Comparison of ENCODE assay signal across 15 cellular contexts in genomic region chr20:38315290-38315966, GRCh38. TPM values are rescaled to one million over a fixed set of nuclear protein-coding genes. Genes with fewer than 3 reads are reported as not detected.
DNase-seq lines count a peak whose midpoint lies in the region; ATAC-seq, FAIRE-seq and TF ChIP-seq lines count a peak whose summit lies in the region.
"Had no signal": no experiment of that assay in that cellular context is flagged by ENCODE, and none has a peak within 500 bp of the region (broad histone marks: within the 10 kb centered on the region; RNA-seq: fewer than 3 reads in every experiment).

No MANE protein-coding gene starts in this region.

- no peak overlapping the region for H3K4me2 ChIP-seq in A549
- H3K4me2 ChIP-seq in SK-N-SH, result no peak overlapping the region
- no peak overlapping the region for H3K4me2 ChIP-seq in smooth muscle cell

- peak in 1 of 2 experiments; percentile 14 for DNase-seq in A549 (ENCODE audit: low read depth in 1 of 2, low spot score in 1 of 2)
- DNase-seq in GM03348 (ENCODE audit: low spot score), result peak; percentile 28
- DNase-seq in SK-N-SH, result peak; percentile 32
- no peak for DNase-seq in foreskin keratinocyte
- no peak for DNase-seq in ascending aorta (ENCODE audit: low spot score in 2 of 2)
- DNase-seq in smooth muscle cell (lab: John Stamatoyannopoulos, UW; ENCODE audit: unreplicated experiment), result no peak
- DNase-seq: activated CD8-positive, alpha-beta memory T cell treated with anti-CD3 and anti-CD28 coated beads, Interleukin-2, amount 50 U/mL, for 48 hours had no signal

- H3K27ac ChIP-seq in A549 (no peak overlapping the region), SK-N-SH (ENCODE audit: low read depth in 2 of 2, low read length in 1 of 2) (no peak overlapping the region), foreskin keratinocyte (no peak overlapping the region), ascending aorta (no peak overlapping the region), smooth muscle cell (ENCODE audit: low read depth) (no peak overlapping the region)
- H3K27ac ChIP-seq: parathyroid adenoma, suprapubic skin had no signal

- H3K79me2 ChIP-seq in SK-N-SH (ENCODE audit: insufficient read depth), result no peaks in the 10 kb centered on the region
- no peaks in the 10 kb centered on the region for H3K79me2 ChIP-seq in smooth muscle cell (ENCODE audit: low read depth)
- H3K79me2 ChIP-seq: parathyroid adenoma had no signal

- no peaks in the 10 kb centered on the region for H4K20me1 ChIP-seq in SK-N-SH (ENCODE audit: insufficient read depth)
- no peaks in the 10 kb centered on the region for H4K20me1 ChIP-seq in smooth muscle cell (ENCODE audit: low read depth)

- H3K9me3 ChIP-seq in A549, result no peaks in the 10 kb centered on the region
- H3K9me3 ChIP-seq in SK-N-SH, result no peaks in the 10 kb centered on the region
- no peaks in the 10 kb centered on the region for H3K9me3 ChIP-seq in ascending aorta
- H3K9me3 ChIP-seq in smooth muscle cell (replicated peaks; ENCODE audit: low read depth), result no peaks in the 10 kb centered on the region
- H3K9me3 ChIP-seq: suprapubic skin had no signal

- H2AFZ ChIP-seq in SK-N-SH (ENCODE audit: low read depth) (no peak overlapping the region), smooth muscle cell (ENCODE audit: low read depth) (no peak overlapping the region)
- H2AFZ ChIP-seq: parathyroid adenoma had no signal

- TF ChIP-seq RAD21 in A549 (conservative IDR thresholded peaks at IDR 0.05 in 1 of 2, IDR thresholded peaks at IDR 0.05 in 1 of 2), result peak in 1 of 2 experiments; percentile 25; a peak in 1 of 5 replicates
- TF ChIP-seq RAD21 in SK-N-SH (IDR thresholded peaks at IDR 0.05; ENCODE audit: low read length), result peak; percentile 50

- H3K36me3 ChIP-seq in SK-N-SH (replicated peaks in 1 of 2; ENCODE audit: control insufficient read depth in 1 of 2, insufficient read depth in 2 of 2, low read length in 1 of 2), result no peaks in the 10 kb centered on the region
- H3K36me3 ChIP-seq in ascending aorta, result no peaks in the 10 kb centered on the region
- no peaks in the 10 kb centered on the region for H3K36me3 ChIP-seq in smooth muscle cell (ENCODE audit: low read depth)
- H3K36me3 ChIP-seq: suprapubic skin had no signal

- POLR2A ChIA-PET in A549 (lab: Yijun Ruan, JAX), result no interaction called here
- POLR2A ChIA-PET in SK-N-SH (lab: Yijun Ruan, JAX), result no interaction called here

- TF ChIP-seq EP300 in A549 (IDR thresholded peaks at IDR 0.05) (no peak), SK-N-SH (IDR thresholded peaks at IDR 0.05; ENCODE audit: borderline replicate concordance in 1 of 2, low read depth in 1 of 2, low read length in 1 of 2) (no peak)

- 49% methylated on average over 5 of the region's 5 CpGs for WGBS in A549 (ENCODE audit: missing lambda C conversion rate)
- 56% methylated on average over 5 of the region's 5 CpGs for WGBS in SK-N-SH (ENCODE audit: low lambda C conversion rate)
- WGBS in smooth muscle cell (ENCODE audit: low lambda C conversion rate), result 83% methylated on average over 5 of the region's 5 CpGs

- H3F3A ChIP-seq in SK-N-SH (replicated peaks; ENCODE audit: insufficient read depth) (no peaks in the 10 kb centered on the region), smooth muscle cell (ENCODE audit: low read depth) (no peaks in the 10 kb centered on the region)

- FAIRE-seq in A549 (lab: Jason Lieb, UNC), result no peak
- FAIRE-seq: astrocyte, TTC549 had no signal

- ATAC-seq in A549 (peak; percentile 37 to 63; a peak in 3 of 6 replicates), foreskin keratinocyte (no peak), HG03442 (IDR thresholded peaks at IDR 0.05; ENCODE audit: unreplicated experiment) (no peak), HG02571 (IDR thresholded peaks at IDR 0.05; ENCODE audit: unreplicated experiment) (no peak)
- ATAC-seq: HCT116 had no signal

- intact Hi-C loops in ascending aorta (cut with DNase I), result no loop called here

- CTCF ChIA-PET in A549 (lab: Yijun Ruan, JAX) (interaction anchor here (0.5 to 1.7 kb wide), 3 partner anchors 286 to 751 kb away, joined by 3 to 8 read pairs (median 3); no protein-coding TSS in a partner anchor), SK-N-SH (lab: Yijun Ruan, JAX) (interaction anchor here (0.7 to 1.4 kb wide), 4 partner anchors 10 to 751 kb away, joined by 3 to 5 read pairs (median 3); no protein-coding TSS in a partner anchor)

- H3K9ac ChIP-seq in SK-N-SH (no peak overlapping the region), smooth muscle cell (ENCODE audit: low read depth) (no peak overlapping the region)
- H3K9ac ChIP-seq: parathyroid adenoma had no signal

- H3K9me2 ChIP-seq in SK-N-SH, result no peaks in the 10 kb centered on the region

- H3K4me1 ChIP-seq in A549 (no peaks in the 10 kb centered on the region), SK-N-SH (ENCODE audit: control insufficient read depth in 1 of 2, insufficient read depth in 2 of 2, low read depth in 1 of 2, low read length in 1 of 2) (no peaks in the 10 kb centered on the region), foreskin keratinocyte (no peaks in the 10 kb centered on the region), ascending aorta (no peaks in the 10 kb centered on the region), smooth muscle cell (ENCODE audit: low read depth) (no peaks in the 10 kb centered on the region)
- H3K4me1 ChIP-seq: parathyroid adenoma, suprapubic skin had no signal

- no peak overlapping the region for H3K4me3 ChIP-seq in A549
- no peak overlapping the region for H3K4me3 ChIP-seq in SK-N-SH (ENCODE audit: low read depth in 2 of 2, low read length in 1 of 2)
- no peak overlapping the region for H3K4me3 ChIP-seq in ascending aorta
- no peak overlapping the region for H3K4me3 ChIP-seq in smooth muscle cell
- H3K4me3 ChIP-seq: suprapubic skin had no signal

- H3K27me3 ChIP-seq in SK-N-SH (ENCODE audit: insufficient read depth), result no peaks in the 10 kb centered on the region; the same call in 1 of the 2 replicates
- peaks cover 54% of the 10 kb centered on the region for H3K27me3 ChIP-seq in foreskin keratinocyte
- H3K27me3 ChIP-seq in ascending aorta, result no peaks in the 10 kb centered on the region
- peaks cover 18% of the 10 kb centered on the region for H3K27me3 ChIP-seq in smooth muscle cell (ENCODE audit: low read depth)

- TF ChIP-seq POLR2A in A549 (IDR thresholded peaks at IDR 0.05; ENCODE audit: low read length), result no peak

- TF ChIP-seq CTCF in A549 (IDR thresholded peaks at IDR 0.05) (no peak; the same call in 2 of the 3 replicates), SK-N-SH (IDR thresholded peaks at IDR 0.05) (peak; percentile 28; the same call in 1 of the 2 replicates), foreskin keratinocyte (conservative IDR thresholded peaks at IDR 0.05) (peak; percentile 32), ascending aorta (IDR thresholded peaks at IDR 0.05) (peak in 1 of 3 experiments; percentile 22), smooth muscle cell (IDR thresholded peaks at IDR 0.05; ENCODE audit: borderline replicate concordance, insufficient read depth, poor library complexity, severe bottlenecking) (no peak)

TF ChIP-seq in A549, 52 proteins besides CTCF, POLR2A, EP300 and RAD21:
- no peak for TF ChIP-seq TP53 (CRISPR knock-in tag; IDR thresholded peaks at IDR 0.05)

RNA-seq across cellular contexts. Expression of gene BPI, which starts 11.5 kb away (rescaled TPM):
- polyA plus RNA-seq in A549 (2011; rRNA removed) (not detected in 2 replicates), A549 (2017; fragmentation: RNase III; extraction: RNeasy Plus Mini Kit Qiagen cat#74134 plus additional on column Dnase treatment) (not detected in 3 replicates), SK-N-SH (2012; rRNA removed) (not detected in 2 replicates), foreskin keratinocyte (not detected in 2 replicates), smooth muscle cell (not detected in 2 replicates)
- polyA plus RNA-seq in A549 (2012; cell fraction: cytosol; rRNA removed), result not detected in 2 replicates
- not detected in 2 replicates for polyA plus RNA-seq in A549 (2012; cell fraction: nucleus; rRNA removed)
- polyA minus RNA-seq in A549 (2011; rRNA and poly(A)+ RNA removed), result not detected in 2 replicates
- not detected in 2 replicates for polyA plus RNA-seq in SK-N-SH (2012; cell fraction: cytosol; rRNA removed)
- polyA plus RNA-seq in SK-N-SH (2012; cell fraction: nucleus; rRNA removed), result 0.02 TPM in 1 of 2 replicates, not detected in the other
- total RNA-seq in foreskin keratinocyte (not detected in 2 replicates), ascending aorta (not detected), smooth muscle cell (not detected in 2 replicates)
- total RNA-seq: astrocyte, lower leg skin, suprapubic skin had no signal

RNA-seq across cellular contexts. Expression of gene LBP, which starts 30.9 kb away (rescaled TPM):
- polyA plus RNA-seq in A549 (2011; rRNA removed), result 2.2 and 3.5 TPM in 2 replicates
- polyA plus RNA-seq in A549 (2012; cell fraction: cytosol; rRNA removed), result 0.25 and 0.34 TPM in 2 replicates
- polyA plus RNA-seq in A549 (2012; cell fraction: nucleus; rRNA removed), result 0.13 and 0.34 TPM in 2 replicates
- polyA plus RNA-seq in A549 (2017; fragmentation: RNase III; extraction: RNeasy Plus Mini Kit Qiagen cat#74134 plus additional on column Dnase treatment), result 0.62 to 1.3 TPM (median 1.0 TPM) in 3 replicates
- polyA minus RNA-seq in A549 (2011; rRNA and poly(A)+ RNA removed), result 1.5 and 1.7 TPM in 2 replicates
- 0.03 and 0.05 TPM in 2 replicates for polyA plus RNA-seq in SK-N-SH (2012; rRNA removed)
- polyA plus RNA-seq in SK-N-SH (2012; cell fraction: cytosol; rRNA removed), result 0.03 and 0.04 TPM in 2 replicates
- polyA plus RNA-seq in SK-N-SH (2012; cell fraction: nucleus; rRNA removed), result not detected in 2 replicates
- total RNA-seq in foreskin keratinocyte, result not detected in 2 replicates
- not detected in 2 replicates for polyA plus RNA-seq in foreskin keratinocyte
- total RNA-seq in ascending aorta, result 18.8 TPM
- not detected in 2 replicates for total RNA-seq in smooth muscle cell
- not detected in 2 replicates for polyA plus RNA-seq in smooth muscle cell
- total RNA-seq: astrocyte had no signal

RNA-seq across cellular contexts. Expression of gene KIAA1755, which starts 54.9 kb away (rescaled TPM):
- 0.04 and 0.05 TPM in 2 replicates for polyA plus RNA-seq in A549 (2011; rRNA removed)
- polyA plus RNA-seq in A549 (2012; cell fraction: cytosol; rRNA removed), result 0.07 and 0.10 TPM in 2 replicates
- polyA plus RNA-seq in A549 (2012; cell fraction: nucleus; rRNA removed), result 0.28 and 0.33 TPM in 2 replicates
- 0.13 to 0.25 TPM (median 0.21 TPM) in 3 replicates for polyA plus RNA-seq in A549 (2017; fragmentation: RNase III; extraction: RNeasy Plus Mini Kit Qiagen cat#74134 plus additional on column Dnase treatment)
- 0.17 and 0.24 TPM in 2 replicates for polyA minus RNA-seq in A549 (2011; rRNA and poly(A)+ RNA removed)
- 0.44 and 0.54 TPM in 2 replicates for polyA plus RNA-seq in SK-N-SH (2012; rRNA removed)
- 0.26 and 0.41 TPM in 2 replicates for polyA plus RNA-seq in SK-N-SH (2012; cell fraction: cytosol; rRNA removed)
- 1.5 TPM in 2 replicates for polyA plus RNA-seq in SK-N-SH (2012; cell fraction: nucleus; rRNA removed)
- 0.07 and 0.10 TPM in 2 replicates for total RNA-seq in foreskin keratinocyte
- polyA plus RNA-seq in foreskin keratinocyte, result 0.04 and 0.06 TPM in 2 replicates
- 15.2 TPM for total RNA-seq in ascending aorta
- 0.09 TPM in 1 of 2 replicates, not detected in the other for total RNA-seq in smooth muscle cell
- 0.17 TPM in 1 of 2 replicates, not detected in the other for polyA plus RNA-seq in smooth muscle cell

Comparison
In these comparisons a context has a peak if more than half of its experiments do, and no peak if none do; other contexts are left out.
1. ATAC-seq: peak in A549 (2 of 2); none in foreskin keratinocyte (single experiment), HG03442 (single experiment) and HG02571 (single experiment).
2. DNase-seq: peak in GM03348 (single experiment) and SK-N-SH (single experiment); none in foreskin keratinocyte (0 of 2), ascending aorta (0 of 2) and smooth muscle cell (single experiment).
3. CTCF ChIP-seq: peak in SK-N-SH (single experiment) and foreskin keratinocyte (single experiment); none in A549 (single experiment) and smooth muscle cell (single experiment).
4. Of the 12 proteins assayed by ChIP-seq in both A549 and SK-N-SH: peak only in A549: none; only in SK-N-SH: CTCF; in both: none; in neither: 10; mixed calls (peak in some experiments, not most) for 1.